18 cellular contexts compared by ENCODE assay signal in genomic region chr16:88618956-88619667, GRCh38. TPM values are rescaled to one million over a fixed set of nuclear protein-coding genes. Genes with fewer than 3 reads are reported as not detected.
DNase-seq lines count a peak whose midpoint lies in the region; ATAC-seq and TF ChIP-seq lines count a peak whose summit lies in the region.
"Had no signal": no experiment of that assay in that cellular context is flagged by ENCODE, and none has a peak within 500 bp of the region (broad histone marks: within the 10 kb centered on the region; RNA-seq: fewer than 3 reads in every experiment).

No MANE protein-coding gene starts in this region.

- H3K9me3 Mint-ChIP-seq in activated CD4-positive, alpha-beta memory T cell treated with anti-CD3 and anti-CD28 coated beads for 36 hours: no peaks in the 10 kb centered on the region
- H3K9me3 Mint-ChIP-seq in chondrocyte (ENCODE audit: low read depth): no peaks in the 10 kb centered on the region
- H3K9me3 Mint-ChIP-seq: activated T-helper 2 cell treated with anti-CD3 and anti-CD28 coated beads, Interferon-gamma antibody, Interleukin-2, Interleukin-4, amounts not matched to agents 10 μg/mL and 5 μg/mL and 100 μg/mL, durations not matched to agents 14 hours and 24 hours and 36 hours had no signal

- H3K27ac ChIP-seq in right atrium auricular region: peak overlapping the region in 1 of 2 donors; percentile 43
- peak overlapping the region; percentile 16 for H3K27ac ChIP-seq in right cardiac atrium (ENCODE audit: low read length)
- H3K27ac ChIP-seq in upper lobe of right lung: peak overlapping the region; percentile 30
- H3K27ac ChIP-seq: brain microvascular endothelial cell, lower lobe of right lung, uterus had no signal

- intact Hi-C loops in Right ventricle myocardium superior (cut with DNase I): no loop called here
- intact Hi-C loops in activated CD4-positive, alpha-beta memory T cell treated with anti-CD3 and anti-CD28 coated beads for 36 hours (cut with micrococcal nuclease): no loop called here
- intact Hi-C loops in right cardiac atrium (cut with DNase I): no loop called here
- intact Hi-C loops in upper lobe of right lung (cut with DNase I): no loop called here

- H3K9me3 ChIP-seq in right atrium auricular region (no peaks in the 10 kb centered on the region), right cardiac atrium (ENCODE audit: control insufficient read depth, low read length) (no peaks in the 10 kb centered on the region), upper lobe of right lung (no peaks in the 10 kb centered on the region)
- H3K9me3 ChIP-seq: BE2C, lower lobe of right lung, uterus had no signal

- DNase-seq in Right ventricle myocardium superior (no peak), right atrium auricular region (ENCODE audit: low spot score) (no peak), right cardiac atrium (peak in 1 of 3 donors; percentile 29), upper lobe of right lung (no peak), chondrocyte (ENCODE audit: low spot score) (no peak)
- DNase-seq in activated CD4-positive, alpha-beta memory T cell treated with anti-CD3 and anti-CD28 coated beads for 36 hours: no peak
- DNase-seq in effector CD4-positive, alpha-beta T cell: no peak
- DNase-seq: BE2C, brain microvascular endothelial cell, DND-41, lower lobe of right lung, NCI-H2081 treated with DMSO at 0.1 percent for 48 hours, NCI-H748 treated with DMSO at 0.1 percent for 48 hours, uterus had no signal

- H3K27ac Mint-ChIP-seq in activated CD4-positive, alpha-beta memory T cell treated with anti-CD3 and anti-CD28 coated beads for 36 hours: peak overlapping the region; percentile 72
- H3K27ac Mint-ChIP-seq in chondrocyte (ENCODE audit: unreplicated experiment): no peak overlapping the region

- peak; percentile 35 for ATAC-seq in Right ventricle myocardium superior (ENCODE audit: poor library complexity)
- ATAC-seq in right cardiac atrium: no peak
- ATAC-seq in upper lobe of right lung: no peak
- no peak for ATAC-seq in HG03520 (IDR thresholded peaks at IDR 0.05; ENCODE audit: unreplicated experiment)
- ATAC-seq: sciatic nerve had no signal

- CTCF ChIA-PET in activated CD4-positive, alpha-beta memory T cell treated with anti-CD3 and anti-CD28 coated beads for 36 hours (lab: Charles Lee): interaction anchor here (0.6 to 2.9 kb wide), 7 partner anchors 10 to 118 kb away, joined by 3 to 14 read pairs (median 4); partner anchors contain the start of genes IL17C, MVD and ZC3H18

- TF ChIP-seq CTCF in right atrium auricular region (IDR thresholded peaks at IDR 0.05) (no peak), upper lobe of right lung (IDR thresholded peaks at IDR 0.05) (no peak), chondrocyte (IDR thresholded peaks at IDR 0.05) (no peak)

- H3K27me3 ChIP-seq in right atrium auricular region (no peaks in the 10 kb centered on the region), right cardiac atrium (ENCODE audit: control insufficient read depth, insufficient read depth) (no peaks in the 10 kb centered on the region), upper lobe of right lung (no peaks in the 10 kb centered on the region)
- H3K27me3 ChIP-seq: BE2C, brain microvascular endothelial cell, uterus had no signal

- WGBS in right cardiac atrium: 76% methylated on average over 19 of the region's 19 CpGs

- POLR2A ChIA-PET in activated CD4-positive, alpha-beta memory T cell treated with anti-CD3 and anti-CD28 coated beads for 36 hours (lab: Charles Lee): interaction anchor here (0.9 to 1.5 kb wide), 5 partner anchors 10 to 49 kb away, joined by 3 to 8 read pairs (median 4); partner anchors contain the start of gene ZC3H18

- no peak overlapping the region for H3K4me3 ChIP-seq in right atrium auricular region
- no peak overlapping the region for H3K4me3 ChIP-seq in right cardiac atrium (ENCODE audit: low read length)
- no peak overlapping the region for H3K4me3 ChIP-seq in upper lobe of right lung
- H3K4me3 ChIP-seq: lower lobe of right lung, uterus had no signal

- H3K36me3 ChIP-seq in right atrium auricular region: peaks cover 32% of the 10 kb centered on the region
- H3K36me3 ChIP-seq in upper lobe of right lung: peaks cover 41% of the 10 kb centered on the region
- H3K36me3 ChIP-seq: uterus had no signal

- no peaks in the 10 kb centered on the region for H3K27me3 Mint-ChIP-seq in activated CD4-positive, alpha-beta memory T cell treated with anti-CD3 and anti-CD28 coated beads for 36 hours
- H3K27me3 Mint-ChIP-seq in chondrocyte (ENCODE audit: low read depth): no peaks in the 10 kb centered on the region

- H3K4me1 Mint-ChIP-seq in activated CD4-positive, alpha-beta memory T cell treated with anti-CD3 and anti-CD28 coated beads for 36 hours (ENCODE audit: low read depth): peaks cover 31% of the 10 kb centered on the region
- peaks cover 14% of the 10 kb centered on the region for H3K4me1 Mint-ChIP-seq in chondrocyte (ENCODE audit: low read depth)

- H3K4me1 ChIP-seq in right atrium auricular region: peaks cover 0 to 21% of the 10 kb centered on the region in 2 donors
- peaks cover 10% of the 10 kb centered on the region for H3K4me1 ChIP-seq in right cardiac atrium (ENCODE audit: control insufficient read depth, insufficient read depth, low read length)
- H3K4me1 ChIP-seq in upper lobe of right lung: no peaks in the 10 kb centered on the region
- H3K4me1 ChIP-seq: BE2C, uterus had no signal

- peaks cover 21% of the 10 kb centered on the region for H3K36me3 Mint-ChIP-seq in activated CD4-positive, alpha-beta memory T cell treated with anti-CD3 and anti-CD28 coated beads for 36 hours
- peaks cover 8% of the 10 kb centered on the region for H3K36me3 Mint-ChIP-seq in chondrocyte (ENCODE audit: low read depth)

- no peak overlapping the region for H3K4me3 Mint-ChIP-seq in activated CD4-positive, alpha-beta memory T cell treated with anti-CD3 and anti-CD28 coated beads for 36 hours
- no peak overlapping the region for H3K4me3 Mint-ChIP-seq in chondrocyte (ENCODE audit: unreplicated experiment)

RNA-seq across cellular contexts. Expression of gene IL17C, which starts 19.3 kb away (rescaled TPM):
- total RNA-seq in Right ventricle myocardium superior (not detected), right atrium auricular region (not detected), right cardiac atrium (not detected), upper lobe of right lung (not detected), chondrocyte (not detected in 3 replicates)
- total RNA-seq in activated CD4-positive, alpha-beta memory T cell treated with anti-CD3 and anti-CD28 coated beads for 36 hours: under 1 TPM in 1 of 2 experiments, not detected in 1; 0.22 TPM
- not detected for polyA plus RNA-seq in right cardiac atrium
- total RNA-seq: activated T-helper 2 cell treated with anti-CD3 and anti-CD28 coated beads, Interferon-gamma antibody, Interleukin-2, Interleukin-4, amounts not matched to agents 10 μg/mL and 5 μg/mL and 100 μg/mL, durations not matched to agents 14 hours and 24 hours and 36 hours; lower lobe of right lung; sciatic nerve; uterus had no signal
- polyA plus RNA-seq: neural cell had no signal

RNA-seq across cellular contexts. Expression of gene CYBA, which starts 31.7 kb away (rescaled TPM):
- total RNA-seq in Right ventricle myocardium superior (53.7 TPM), right atrium auricular region (100 to 1,000 TPM in 1 of 2 donors, 10 to 100 TPM in 1; 82.0 to 132 TPM), right cardiac atrium (100 to 1,000 TPM in 1 of 4 donors, 10 to 100 TPM in 3; 53.9 to 101 (median 70.7) TPM), upper lobe of right lung (257 TPM), chondrocyte (13.4 to 55.1 TPM (median 51.7 TPM) in 3 replicates)
- 100 to 1,000 TPM; 262 to 265 TPM for total RNA-seq in activated CD4-positive, alpha-beta memory T cell treated with anti-CD3 and anti-CD28 coated beads for 36 hours
- 84.2 TPM for polyA plus RNA-seq in right cardiac atrium

RNA-seq across cellular contexts. Expression of gene MVD, which starts 43.8 kb away (rescaled TPM):
- total RNA-seq in Right ventricle myocardium superior (21.9 TPM), right atrium auricular region (10 to 100 TPM; 21.5 to 23.1 TPM), right cardiac atrium (10 to 100 TPM; 29.8 to 32.0 (median 31.2) TPM), upper lobe of right lung (104 TPM), chondrocyte (38.3 to 40.0 TPM (median 38.8 TPM) in 3 replicates)
- total RNA-seq in activated CD4-positive, alpha-beta memory T cell treated with anti-CD3 and anti-CD28 coated beads for 36 hours: 100 to 1,000 TPM; 111 to 113 TPM
- polyA plus RNA-seq in right cardiac atrium: 35.9 TPM

RNA-seq across cellular contexts. Expression of gene ZC3H18, which starts 48.9 kb away (rescaled TPM):
- total RNA-seq in Right ventricle myocardium superior (23.5 TPM), right atrium auricular region (10 to 100 TPM in 1 of 2 donors, 1 to 10 TPM in 1; 7.9 to 10.0 TPM), right cardiac atrium (10 to 100 TPM; 17.5 to 25.1 (median 21.2) TPM), upper lobe of right lung (44.5 TPM), chondrocyte (32.1 to 38.4 TPM (median 36.7 TPM) in 3 replicates)
- total RNA-seq in activated CD4-positive, alpha-beta memory T cell treated with anti-CD3 and anti-CD28 coated beads for 36 hours: 10 to 100 TPM; 72.0 to 72.7 TPM
- polyA plus RNA-seq in right cardiac atrium: 19.6 TPM
